8 cellular contexts compared by ENCODE assay signal in the genomic region with DNA sequence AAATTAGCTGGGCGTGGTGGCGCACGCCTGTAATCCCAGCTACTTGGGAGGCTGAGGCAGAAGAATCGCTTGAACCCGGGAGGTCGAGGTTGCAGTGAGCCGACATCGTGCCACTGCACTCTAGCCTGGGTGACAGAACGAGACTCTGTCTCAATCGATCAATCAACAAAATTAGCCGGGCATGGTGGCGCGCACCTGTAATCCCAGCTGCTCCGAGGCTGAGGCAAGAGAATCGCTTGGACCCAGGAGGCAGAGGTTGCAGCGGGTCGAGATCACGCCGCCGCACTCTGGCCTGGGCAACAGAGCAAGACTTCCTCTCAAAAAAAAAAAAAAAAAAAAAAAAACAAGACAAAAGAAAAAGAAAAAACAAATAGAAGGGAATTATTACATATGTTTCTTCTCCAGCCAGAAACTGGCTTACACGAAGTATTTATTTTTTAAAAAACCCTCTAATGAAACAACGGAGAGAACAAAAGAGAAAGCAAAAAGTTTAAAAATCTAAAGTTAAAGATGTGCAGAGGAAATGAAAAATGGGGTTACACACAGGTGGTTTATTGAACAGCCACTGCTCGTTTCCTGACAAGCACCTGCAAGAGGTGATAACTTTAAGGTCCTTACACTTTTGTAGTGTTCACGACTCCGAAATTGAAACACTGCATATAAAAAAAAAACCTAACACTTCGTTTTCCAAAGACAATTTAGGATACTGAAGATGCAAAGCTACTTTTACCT. TPM values are rescaled to one million over a fixed set of nuclear protein-coding genes. Genes with fewer than 3 reads are reported as not detected.
DNase-seq lines count a peak whose midpoint lies in the region; ATAC-seq and TF ChIP-seq lines count a peak whose summit lies in the region.

No MANE protein-coding gene starts in this region.

- H3K9me3 ChIP-seq in adipocyte (ENCODE audit: control insufficient read depth, low read length), result no peaks in the 10 kb centered on the region
- no peaks in the 10 kb centered on the region for H3K9me3 ChIP-seq in lower lobe of right lung

- no peak for TF ChIP-seq CTCF in AG04449 (IDR thresholded peaks at IDR 0.05; ENCODE audit: insufficient read depth, low read length, missing control alignments)
- no peak for TF ChIP-seq CTCF in lower lobe of right lung (IDR thresholded peaks at IDR 0.05)

- 73% methylated on average over 26 of the region's 26 CpGs for WGBS in urinary bladder

- H3K27ac Mint-ChIP-seq in IgD-negative memory B cell, result peak overlapping the region; percentile 95 to 98 (median 98)

- H3K4me3 ChIP-seq in AG04449 (ENCODE audit: low read depth, low read length) (peak overlapping the region; percentile 87), adipocyte (ENCODE audit: low read length) (peak overlapping the region; percentile 93), lower lobe of right lung (peak overlapping the region; percentile 92), urinary bladder (ENCODE audit: low read depth, low read length) (peak overlapping the region; percentile 88)

- POLR2A ChIA-PET in AG04449 (lab: Yijun Ruan, JAX), result interaction anchor here (1.0 to 1.1 kb wide), 2 partner anchors 10 to 208 kb away, joined by 3 to 4 read pairs; no protein-coding TSS in a partner anchor

- intact Hi-C loops in lower lobe of right lung (cut with DNase I), result no loop called here

- no peaks in the 10 kb centered on the region for H3K27me3 Mint-ChIP-seq in IgD-negative memory B cell

- no peaks in the 10 kb centered on the region for H3K9me3 Mint-ChIP-seq in IgD-negative memory B cell

- CTCF ChIA-PET in AG04449 (lab: Yijun Ruan, JAX), result interaction anchor here (0.6 to 3.1 kb wide), 7 partner anchors 9 to 236 kb away, joined by 3 to 18 read pairs (median 4); no protein-coding TSS in a partner anchor

- peak overlapping the region; percentile 96 for H3K9ac ChIP-seq in adipocyte (ENCODE audit: low read length)

- ATAC-seq in lower lobe of right lung, result no peak

- peaks cover 39% of the 10 kb centered on the region for H3K4me1 ChIP-seq in adipocyte (ENCODE audit: control insufficient read depth, insufficient read depth, low read length)
- H3K4me1 ChIP-seq in lower lobe of right lung, result peaks cover 34% of the 10 kb centered on the region
- H3K4me1 ChIP-seq in urinary bladder (ENCODE audit: insufficient read depth), result peaks cover 2% of the 10 kb centered on the region

- DNase-seq in AG04449 (ENCODE audit: low read depth, low spot score) (no peak), adipocyte (ENCODE audit: low read depth) (no peak), lower lobe of right lung (no peak), NCI-H526 treated with DMSO at 0.1 percent for 48 hours (lab: John Stamatoyannopoulos, UW) (no peak), GOT3 (lab: John Stamatoyannopoulos, UW) (no peak), ecto neural progenitor cell (ENCODE audit: low spot score) (no peak)

- peaks cover 11% of the 10 kb centered on the region for H3K36me3 ChIP-seq in adipocyte (ENCODE audit: control insufficient read depth, insufficient read depth, low read length, severe bottlenecking)
- H3K36me3 ChIP-seq in lower lobe of right lung, result peaks cover 5% of the 10 kb centered on the region
- no peaks in the 10 kb centered on the region for H3K36me3 ChIP-seq in urinary bladder (ENCODE audit: insufficient read depth)

- peak overlapping the region; percentile 92 to 98 (median 96) for H3K4me3 Mint-ChIP-seq in IgD-negative memory B cell

- H3K27ac ChIP-seq in lower lobe of right lung (peak overlapping the region; percentile 94), urinary bladder (ENCODE audit: low read depth) (peak overlapping the region; percentile 29)

- H3K27me3 ChIP-seq in adipocyte (replicated peaks; ENCODE audit: control insufficient read depth, insufficient read depth, low read length) (no peaks in the 10 kb centered on the region), lower lobe of right lung (ENCODE audit: low read depth) (no peaks in the 10 kb centered on the region)

- H3K4me1 Mint-ChIP-seq in IgD-negative memory B cell, result peaks cover 25 to 40% (median 32%) of the 10 kb centered on the region in 3 donors

- peaks cover 4% of the 10 kb centered on the region for H3K36me3 Mint-ChIP-seq in IgD-negative memory B cell

RNA-seq across cellular contexts. Expression of gene SYNRG, which starts 1.4 kb away (rescaled TPM):
- polyA plus RNA-seq in IgD-negative memory B cell (70.9 TPM), urinary bladder (11.5 TPM)
- total RNA-seq in lower lobe of right lung (39.7 TPM), urinary bladder (36.6 TPM)

RNA-seq across cellular contexts. Expression of gene DDX52, which starts 35.4 kb away (rescaled TPM):
- polyA plus RNA-seq in IgD-negative memory B cell, result 13.8 TPM
- total RNA-seq in lower lobe of right lung, result 20.3 TPM
- 38.9 TPM for total RNA-seq in urinary bladder
- polyA plus RNA-seq in urinary bladder, result 9.6 TPM
